In the genomic region with DNA sequence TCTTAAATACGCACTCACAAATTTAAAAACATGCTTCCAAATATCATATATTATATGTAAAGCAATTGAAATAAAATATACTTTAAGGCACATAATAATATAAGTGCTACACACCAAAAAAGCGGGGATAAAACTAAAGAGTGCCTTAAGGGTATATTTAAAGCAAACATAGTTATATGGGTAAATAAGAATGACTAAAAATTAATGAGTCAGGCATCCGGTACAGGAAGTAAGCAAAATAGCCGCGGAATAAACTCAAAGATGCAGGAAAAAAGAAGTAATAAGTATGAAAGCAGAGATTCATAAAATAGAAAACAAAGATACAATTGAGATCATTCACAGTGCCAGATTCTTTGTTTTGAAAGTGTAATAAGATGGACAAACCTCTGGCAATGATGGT, we compare ENCODE assay signal across 25 cellular contexts.
"Had no signal": no experiment of that assay in that cellular context is flagged by ENCODE, and none has a peak within 500 bp of the region (broad histone marks: within the 10 kb centered on the region; RNA-seq: fewer than 3 reads in every experiment).

No MANE protein-coding gene starts in this region.

- ATAC-seq: activated CD4-positive, CD25-positive, alpha-beta regulatory T cell treated with anti-CD3 and anti-CD28 coated beads, Interleukin-2, amount 50 U/mL, for 24 hours; activated CD8-positive, alpha-beta memory T cell treated with anti-CD3 and anti-CD28 coated beads, Interleukin-2, amount 10 ng/mL, durations not matched to agents 7 days and 5 days; activated naive CD4-positive, alpha-beta T cell treated with anti-CD3 and anti-CD28 coated beads, Interleukin-2, amount 50 U/mL, for 72 hours; activated naive CD8-positive, alpha-beta T cell treated with anti-CD3 and anti-CD28 coated beads, Interleukin-2, amount 50 U/mL, for 24 hours; body of pancreas; Panc1 had no signal

- DNase-seq: activated CD4-positive, alpha-beta T cell treated with anti-CD3 and anti-CD28 coated beads for 48 hours; activated CD4-positive, alpha-beta T cell treated with anti-CD3 and anti-CD28 coated beads, Interleukin-2, amount 50 U/mL, for 48 hours; activated CD8-positive, alpha-beta memory T cell treated with anti-CD3 and anti-CD28 coated beads, Interleukin-2, amount 10 ng/mL, durations not matched to agents 7 days and 5 days; activated effector memory CD4-positive, alpha-beta T cell treated with anti-CD3 and anti-CD28 coated beads, Interleukin-2, amount 50 U/mL, for 16 hours; activated naive CD4-positive, alpha-beta T cell treated with Interleukin-2 at 50 U/mL for 16 hours; activated naive CD8-positive, alpha-beta T cell treated with anti-CD3 and anti-CD28 coated beads, Interleukin-2, amount 50 U/mL, for 24 hours; activated T-cell treated with anti-CD3 and anti-CD28 coated beads, Interleukin-2, amount 50 U/mL, for 24 hours; amniotic stem cell; body of pancreas; NCI-H1092 treated with DMSO at 0.1 percent for 48 hours; NCI-H1417 treated with DMSO at 0.1 percent for 48 hours; NCI-H1694; NCI-H2029; NCI-H2107; NCI-H2171 treated with DMSO at 0.1 percent for 48 hours; NCI-H226; NCI-H526; NCI-H82; SHP77 had no signal

- H3K4me3 ChIP-seq: ascending aorta, body of pancreas, cardiac muscle cell, SJSA1 had no signal
